ENCODE assay signal across 16 cellular contexts in genomic region chr1:226092955-226093354, GRCh38. TPM values are rescaled to one million over a fixed set of nuclear protein-coding genes. Genes with fewer than 3 reads are reported as not detected.
DNase-seq lines count a peak whose midpoint lies in the region; TF ChIP-seq lines count a peak whose summit lies in the region.
"Had no signal": no experiment of that assay in that cellular context is flagged by ENCODE, and none has a peak within 500 bp of the region (broad histone marks: within the 10 kb centered on the region; RNA-seq: fewer than 3 reads in every experiment).

No MANE protein-coding gene starts in this region.

- POLR2A ChIA-PET in AG04450 (lab: Yijun Ruan, JAX) = interaction anchor here (0.5 to 1.9 kb wide), 3 partner anchors 10 to 31 kb away, joined by 4 to 13 read pairs (median 6); partner anchors contain the start of gene H3-3A

- TF ChIP-seq CTCF in AG04450 (IDR thresholded peaks at IDR 0.05; ENCODE audit: low read depth, low read length) (no peak), cardiac fibroblast (IDR thresholded peaks at IDR 0.05; ENCODE audit: low read depth, low read length) (no peak)

- H3K27ac ChIP-seq in AG04450 (ENCODE audit: low read depth, low read length) = peak overlapping the region; percentile 21
- H3K27ac ChIP-seq: KMS-11, Peyer's patch had no signal

- CTCF ChIA-PET in AG04450 (lab: Charles Lee) = interaction anchor here (1.3 to 3.8 kb wide), 2 partner anchors 28 to 32 kb away, joined by 7 to 13 read pairs; no protein-coding TSS in a partner anchor

- no peaks in the 10 kb centered on the region for H3K9me3 ChIP-seq in AG04450 (ENCODE audit: control insufficient read depth, insufficient read depth, low read length)
- H3K9me3 ChIP-seq: Caco-2, Peyer's patch had no signal

- no peak overlapping the region for H3K4me3 ChIP-seq in AG04450 (ENCODE audit: low read depth, low read length)
- no peak overlapping the region for H3K4me3 ChIP-seq in cardiac fibroblast (replicated peaks in 1 of 2; ENCODE audit: low read depth in 2 of 2, low read length in 2 of 2)
- H3K4me3 ChIP-seq: Peyer's patch had no signal

- DNase-seq in AG04450 (ENCODE audit: low read depth, low spot score) (no peak), HCEC 1CT (peak; percentile 62), cardiac fibroblast (ENCODE audit: low read depth in 2 of 2) (peak; percentile 51 to 62), iris pigment epithelial cell (ENCODE audit: low read depth) (peak; percentile 27), HUDEP-2 (lab: John Stamatoyannopoulos, UW; ENCODE audit: unreplicated experiment in 76 of 76) (no peak), NCI-H128 (lab: John Stamatoyannopoulos, UW; ENCODE audit: unreplicated experiment) (no peak)
- no peak for DNase-seq in stimulated activated CD4-positive, alpha-beta T cell treated with anti-CD3 and anti-CD28 coated beads, Interleukin-15, amount 100 ng/mL, for 24 hours
- no peak for DNase-seq in central memory CD4-positive, alpha-beta T cell
- DNase-seq: Caco-2, NCI-H1417, NCI-H2029, NCI-H2171 treated with DMSO at 0.1 percent for 48 hours, NCI-H82, SHP77 treated with DMSO at 0.1 percent for 48 hours had no signal

- H3K27me3 ChIP-seq in AG04450 (ENCODE audit: control insufficient read depth, insufficient read depth, low read length) = peaks cover 6% of the 10 kb centered on the region
- H3K27me3 ChIP-seq: Peyer's patch had no signal

RNA-seq across cellular contexts. Expression of gene H3-3A, which starts 30.4 kb away (rescaled TPM):
- 260 and 330 TPM in 2 replicates for polyA plus RNA-seq in AG04450 (2011; rRNA removed)
- polyA minus RNA-seq in AG04450 (2011; rRNA and poly(A)+ RNA removed) = 42.3 and 55.1 TPM in 2 replicates

Comparison
In these comparisons a context has a peak if more than half of its experiments do, and no peak if none do; other contexts are left out.
1. DNase-seq: peak in HCEC 1CT (single experiment), cardiac fibroblast (2 of 2) and iris pigment epithelial cell (single experiment); none in AG04450 (single experiment), HUDEP-2 (0 of 76), NCI-H128 (single experiment), stimulated activated CD4-positive, alpha-beta T cell treated with anti-CD3 and anti-CD28 coated beads, Interleukin-15, amount 100 ng/mL, for 24 hours (single experiment) and central memory CD4-positive, alpha-beta T cell (single experiment).